In genomic region chr2:60674524-60675165, GRCh38 we compare ENCODE assay signal across 8 cellular contexts.
A peak's percentile ranks its signal among the peaks of the same experiment; 100 is the strongest.
DNase-seq lines count a peak whose midpoint lies in the region; ATAC-seq, FAIRE-seq and TF ChIP-seq lines count a peak whose summit lies in the region.

No MANE protein-coding gene starts in this region.

- POLR2A ChIA-PET in A549 (lab: Yijun Ruan, JAX), result interaction anchor here (0.6 kb wide), 1 partner anchor 284 kb away, joined by 6 read pairs; no protein-coding TSS in a partner anchor

- FAIRE-seq in A549 (lab: Jason Lieb, UNC), result peak; percentile 84

- no peaks in the 10 kb centered on the region for H3F3A ChIP-seq in smooth muscle cell (ENCODE audit: low read depth)

- no peak overlapping the region for H3K4me2 ChIP-seq in A549
- H3K4me2 ChIP-seq in smooth muscle cell, result no peak overlapping the region

- CTCF ChIA-PET in A549 (lab: Yijun Ruan, JAX), result interaction anchor here (0.5 to 5.8 kb wide), 48 partner anchors 9 to 1939 kb away, joined by 3 to 84 read pairs (median 4); partner anchors contain the start of gene PAPOLG

- H3K9me3 ChIP-seq in A549 (no peaks in the 10 kb centered on the region), smooth muscle cell (replicated peaks; ENCODE audit: low read depth) (no peaks in the 10 kb centered on the region)

- no peaks in the 10 kb centered on the region for H3K36me3 ChIP-seq in smooth muscle cell (ENCODE audit: low read depth)

- no peak overlapping the region for H3K4me3 ChIP-seq in A549
- H3K4me3 ChIP-seq in astrocyte of the cerebellum (ENCODE audit: low read depth, low read length), result no peak overlapping the region
- H3K4me3 ChIP-seq in smooth muscle cell, result no peak overlapping the region

- no peak overlapping the region for H3K9ac ChIP-seq in smooth muscle cell (ENCODE audit: low read depth)

- TF ChIP-seq EP300 in A549 (IDR thresholded peaks at IDR 0.05), result no peak

- no peak for TF ChIP-seq POLR2A in A549 (IDR thresholded peaks at IDR 0.05; ENCODE audit: low read length)

- H2AFZ ChIP-seq in smooth muscle cell (ENCODE audit: low read depth), result peak overlapping the region; percentile 65

- H3K27ac ChIP-seq in A549 (no peak overlapping the region), smooth muscle cell (ENCODE audit: low read depth) (no peak overlapping the region)

- no peaks in the 10 kb centered on the region for H3K4me1 ChIP-seq in A549
- no peaks in the 10 kb centered on the region for H3K4me1 ChIP-seq in smooth muscle cell (ENCODE audit: low read depth)

- H3K27me3 ChIP-seq in smooth muscle cell (ENCODE audit: low read depth), result peaks cover 3% of the 10 kb centered on the region

- TF ChIP-seq CTCF in A549 (IDR thresholded peaks at IDR 0.05), result peak; percentile 92
- peak; percentile 97 for TF ChIP-seq CTCF in astrocyte of the cerebellum (IDR thresholded peaks at IDR 0.05; ENCODE audit: low read depth, low read length, missing control alignments)
- peak; percentile 85 for TF ChIP-seq CTCF in smooth muscle cell (IDR thresholded peaks at IDR 0.05; ENCODE audit: borderline replicate concordance, insufficient read depth, poor library complexity, severe bottlenecking)

- H4K20me1 ChIP-seq in smooth muscle cell (ENCODE audit: low read depth), result no peaks in the 10 kb centered on the region

- no peaks in the 10 kb centered on the region for H3K79me2 ChIP-seq in smooth muscle cell (ENCODE audit: low read depth)

- 4% methylated on average over 9 of the region's 9 CpGs for WGBS in A549 (ENCODE audit: missing lambda C conversion rate)
- 31% methylated on average over 9 of the region's 9 CpGs for WGBS in smooth muscle cell (ENCODE audit: low lambda C conversion rate)

- in situ Hi-C loops in astrocyte of the cerebellum (cut with HindIII; ENCODE audit: low sequenced_read_pairs), result no loop called here

- DNase-seq in A549 (ENCODE audit: low read depth in 1 of 2, low spot score in 1 of 2) (peak; percentile 82 to 85), NCI-H2029 treated with DMSO at 0.1 percent for 48 hours (lab: John Stamatoyannopoulos, UW) (peak; percentile 30), T1000 (lab: John Stamatoyannopoulos, UW) (peak; percentile 6), astrocyte of the cerebellum (ENCODE audit: low read depth) (peak; percentile 39), hypothalamus (lab: John Stamatoyannopoulos, UW) (peak in 49 of 51 donors; percentile 5 to 85 (median 50)), smooth muscle cell (lab: John Stamatoyannopoulos, UW; ENCODE audit: unreplicated experiment) (peak; percentile 49)

- peak; percentile 72 to 80 for TF ChIP-seq RAD21 in A549 (conservative IDR thresholded peaks at IDR 0.05 in 1 of 2, IDR thresholded peaks at IDR 0.05 in 1 of 2)

- ATAC-seq in A549 (peak; percentile 98 to 100), GM18508 (IDR thresholded peaks at IDR 0.05; ENCODE audit: insufficient read depth, unreplicated experiment) (peak; percentile 84), HG02970 (IDR thresholded peaks at IDR 0.05; ENCODE audit: low FRiP score, unreplicated experiment) (peak; percentile 89)

TF ChIP-seq in A549, 52 proteins besides CTCF, POLR2A, EP300 and RAD21:
- TF ChIP-seq CEBPB (IDR thresholded peaks at IDR 0.05) (no peak), SMC3 (IDR thresholded peaks at IDR 0.05) (peak; percentile 65), HES2 (IDR thresholded peaks at IDR 0.05) (no peak), EHMT2 (IDR thresholded peaks at IDR 0.05; ENCODE audit: low read depth) (no peak), CBX8 (IDR thresholded peaks at IDR 0.05) (no peak), RARB (CRISPR knock-in tag; IDR thresholded peaks at IDR 0.05) (no peak)

Comparison
In these comparisons a context has a peak if more than half of its experiments do, and no peak if none do; other contexts are left out.
1. DNase-seq: peak in every context shown above with its lines; median percentile 84 in A549; 50 in hypothalamus; 49 in smooth muscle cell; 39 in astrocyte of the cerebellum; 30 in NCI-H2029 treated with DMSO at 0.1 percent for 48 hours; 6 in T1000.